ENCODE assay signal across 8 cellular contexts in genomic region chr1:93061895-93062792, GRCh38. TPM values are rescaled to one million over a fixed set of nuclear protein-coding genes. Genes with fewer than 3 reads are reported as not detected.
DNase-seq lines count a peak whose midpoint lies in the region; ATAC-seq and TF ChIP-seq lines count a peak whose summit lies in the region.

No MANE protein-coding gene starts in this region.

- H3K79me2 ChIP-seq in PC-9 (ENCODE audit: low read depth): no peaks in the 10 kb centered on the region

- ATAC-seq in HG03521 (IDR thresholded peaks at IDR 0.05; ENCODE audit: unreplicated experiment) (peak; percentile 61), HG02970 (IDR thresholded peaks at IDR 0.05; ENCODE audit: low FRiP score, unreplicated experiment) (no peak)

- peak overlapping the region; percentile 30; the same call in 1 of the 2 replicates for H3K4me2 ChIP-seq in PC-9

- intact Hi-C loops in PC-9 (cut with micrococcal nuclease; ENCODE audit: unreplicated experiment): loop anchor here (1.0 to 2.0 kb wide), 5 partner anchors 41 to 203 kb away; partner anchors contain the start of gene DIPK1A

- TF ChIP-seq CTCF in GM12874 (IDR thresholded peaks at IDR 0.05; ENCODE audit: insufficient read depth, low read depth, low read length): peak; percentile 57
- peak; percentile 93 for TF ChIP-seq CTCF in PC-9 (conservative IDR thresholded peaks at IDR 0.05)
- TF ChIP-seq CTCF in kidney epithelial cell (IDR thresholded peaks at IDR 0.05; ENCODE audit: insufficient read depth, low read length, poor library complexity, severe bottlenecking): peak; percentile 47

- H3K27me3 ChIP-seq in PC-9 (ENCODE audit: insufficient read depth, low read depth) (no peaks in the 10 kb centered on the region), kidney epithelial cell (ENCODE audit: control insufficient read depth, insufficient read depth, low read length) (peaks cover 2% of the 10 kb centered on the region)

- H3K4me1 ChIP-seq in PC-9 (replicated peaks; ENCODE audit: insufficient read depth): peaks cover 10% of the 10 kb centered on the region

- CTCF ChIA-PET in PC-9 (lab: Charles Lee): interaction anchor here (0.6 to 1.4 kb wide), 12 partner anchors 18 to 213 kb away, joined by 3 to 9 read pairs (median 4); partner anchors contain the start of gene DIPK1A

- no peak overlapping the region for H3K27ac ChIP-seq in PC-9

- H3K9me3 ChIP-seq in PC-9 (ENCODE audit: insufficient read depth, low read depth): no peaks in the 10 kb centered on the region

- no TSS peak for BruUV-seq in PC-9 (replicated peaks; lab: Mats Ljungman, UMichigan)

- H2AFZ ChIP-seq in PC-9: no peak overlapping the region

- H3F3A ChIP-seq in PC-9 (ENCODE audit: insufficient read depth, low read depth): peaks cover 5% of the 10 kb centered on the region; the same call in 1 of the 2 replicates

- H4K20me1 ChIP-seq in PC-9 (ENCODE audit: insufficient read depth): no peaks in the 10 kb centered on the region

- no peaks in the 10 kb centered on the region for H3K36me3 ChIP-seq in PC-9 (ENCODE audit: low read depth)
- H3K36me3 ChIP-seq in kidney epithelial cell (ENCODE audit: control insufficient read depth, insufficient read depth, low read length): no peaks in the 10 kb centered on the region

- no peak overlapping the region; the same call in 1 of the 2 replicates for H3K4me3 ChIP-seq in PC-9
- no peak overlapping the region for H3K4me3 ChIP-seq in kidney epithelial cell (ENCODE audit: low read depth, low read length)

- POLR2A ChIA-PET in PC-9 (lab: Charles Lee; ENCODE audit: unreplicated experiment): interaction anchor here (0.5 kb wide), 1 partner anchor 70 kb away, joined by 4 read pairs; no protein-coding TSS in a partner anchor

- H3K9me2 ChIP-seq in PC-9 (ENCODE audit: insufficient read depth): no peaks in the 10 kb centered on the region

- peak; percentile 26 for DNase-seq in AG08396 (ENCODE audit: low spot score)
- DNase-seq in PC-9: peak; percentile 25 to 65
- DNase-seq in amniotic epithelial cell (ENCODE audit: low read depth): peak; percentile 48
- no peak for DNase-seq in kidney epithelial cell (ENCODE audit: low read depth)
- peak; percentile 16 for DNase-seq in stromal cell of bone marrow (ENCODE audit: low read depth)

RNA-seq across cellular contexts. Expression of gene MTF2, which starts 16.9 kb away (rescaled TPM):
- total RNA-seq in PC-9 (2021) (31.7 and 38.6 TPM in 2 replicates), kidney epithelial cell (18.1 and 24.6 TPM in 2 replicates)
